ENCODE assay signal across 1 cellular context in the genomic region with DNA sequence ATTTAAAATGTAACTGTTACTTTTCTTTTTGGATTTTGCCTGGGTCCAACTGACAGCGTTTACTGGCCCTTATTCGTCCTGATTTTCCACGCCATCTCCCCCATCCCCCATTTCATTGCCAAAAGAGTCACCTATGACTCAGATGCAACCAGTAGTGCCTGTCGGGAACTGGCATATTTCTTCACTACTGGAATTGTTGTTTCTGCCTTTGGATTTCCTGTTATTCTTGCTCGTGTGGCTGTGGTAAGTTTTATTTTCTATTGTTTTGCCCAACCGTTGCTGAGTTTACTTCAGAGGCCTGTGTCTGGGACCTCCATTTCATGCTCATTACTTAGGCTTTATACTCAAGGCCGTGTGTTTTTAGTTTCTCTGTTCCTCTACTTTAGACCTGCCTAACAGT.
TF ChIP-seq lines count a peak whose summit lies in the region.

No MANE protein-coding gene starts in this region.

TF ChIP-seq in WTC11, 78 proteins besides CTCF, POLR2A, EP300 and RAD21 (continued from another document):
- TF ChIP-seq, protein P1, sequence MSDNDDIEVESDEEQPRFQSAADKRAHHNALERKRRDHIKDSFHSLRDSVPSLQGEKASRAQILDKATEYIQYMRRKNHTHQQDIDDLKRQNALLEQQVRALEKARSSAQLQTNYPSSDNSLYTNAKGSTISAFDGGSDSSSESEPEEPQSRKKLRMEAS (CRISPR knock-in tag; IDR thresholded peaks at IDR 0.05) = no peak
TF ChIP-seq in WTC11: peak in this region for 0.
